In the genomic region with DNA sequence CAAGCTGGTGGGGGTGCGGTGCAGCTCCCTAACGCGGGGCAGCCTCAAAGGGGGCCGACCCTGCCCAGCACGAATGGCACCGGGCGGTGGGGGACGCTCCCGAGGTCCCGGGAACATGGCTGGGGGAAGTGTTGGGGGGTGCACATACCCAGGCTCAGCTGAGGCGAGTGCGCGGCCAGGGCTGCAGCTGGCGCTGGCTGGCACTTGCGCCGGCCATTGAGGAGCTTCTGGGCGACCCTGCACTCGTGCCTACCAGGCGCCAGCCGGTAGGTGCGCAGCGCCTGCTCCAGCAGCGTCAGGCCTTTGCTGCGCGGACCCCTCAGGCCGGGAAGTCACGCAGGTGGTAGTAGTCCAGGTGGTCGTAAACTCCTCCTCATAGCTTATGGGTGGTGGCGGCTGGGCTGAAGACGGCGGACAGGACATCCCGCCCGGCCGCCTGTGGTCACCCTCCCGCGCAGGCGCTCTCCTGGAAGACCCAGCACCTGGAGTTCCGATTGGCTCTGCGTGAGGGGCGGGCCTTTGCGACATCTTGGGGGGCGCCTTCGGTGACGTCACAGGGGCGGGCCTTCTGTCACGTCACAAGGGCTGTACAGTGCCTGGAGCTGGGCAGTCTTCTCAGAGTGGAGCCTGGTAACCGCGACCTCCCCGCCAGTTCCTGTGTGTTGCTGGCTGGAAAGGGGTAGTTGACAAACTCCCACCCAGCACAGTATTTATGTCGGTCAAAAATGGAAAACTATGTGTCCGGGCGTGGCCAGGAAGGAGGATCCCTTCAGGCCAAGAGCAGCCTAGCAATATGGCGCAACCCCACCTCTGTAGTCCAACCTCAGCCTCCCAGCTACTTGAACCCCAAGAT, we compare ENCODE assay signal across 8 cellular contexts.
DNase-seq lines count a peak whose midpoint lies in the region.
"Not testable (repeated sequence)": the region's sequence is repeated elsewhere in the genome, so short reads cannot be mapped to it uniquely, and the experiment has no call there.

No MANE protein-coding gene starts in this region.

- H3K27ac Mint-ChIP-seq in activated naive CD8-positive, alpha-beta T cell: peak overlapping the region; percentile 80

- DNase-seq in GF-D8 (lab: John Stamatoyannopoulos, UW) (peak; percentile 77), HAP-1 (ENCODE audit: low spot score in 2 of 2) (peak; percentile 8 to 25), M059J (ENCODE audit: low read depth) (peak; percentile 92), SKM-1 (lab: John Stamatoyannopoulos, UW; ENCODE audit: unreplicated experiment) (peak; percentile 56), glomerular endothelial cell (ENCODE audit: extremely low read depth, low read depth, low spot score) (peak; percentile 23), occipital lobe (lab: John Stamatoyannopoulos, UW) (peak; percentile 97), superior temporal gyrus (ENCODE audit: extremely low spot score) (peak; percentile 94)

- H3K4me3 Mint-ChIP-seq in activated naive CD8-positive, alpha-beta T cell: peak overlapping the region; percentile 86

- H3K4me1 Mint-ChIP-seq in activated naive CD8-positive, alpha-beta T cell (ENCODE audit: low read depth): not testable (repeated sequence)

- not testable (repeated sequence) for H3K9me3 ChIP-seq in HAP-1

- H3K27me3 ChIP-seq in HAP-1 (ENCODE audit: low read depth): not testable (repeated sequence)

- H3K27me3 Mint-ChIP-seq in activated naive CD8-positive, alpha-beta T cell: not testable (repeated sequence)

- not testable (repeated sequence) for H3K9me3 Mint-ChIP-seq in activated naive CD8-positive, alpha-beta T cell (ENCODE audit: low read depth)

- not testable (repeated sequence) for H3K36me3 ChIP-seq in HAP-1 (replicated peaks)

- in situ Hi-C loops in HAP-1 (cut with MboI; ENCODE audit: low sequenced_read_pairs): not testable (repeated sequence)

- H3K4me3 ChIP-seq in HAP-1: not testable (repeated sequence)

- not testable (repeated sequence) for H3K36me3 Mint-ChIP-seq in activated naive CD8-positive, alpha-beta T cell

- H3K4me1 ChIP-seq in HAP-1: not testable (repeated sequence)

Comparison
In these comparisons a context has a peak if more than half of its experiments do, and no peak if none do; other contexts are left out.
1. DNase-seq: peak in every context shown above with its lines; median percentile 97 in occipital lobe; 94 in superior temporal gyrus; 92 in M059J; 77 in GF-D8; 56 in SKM-1; 23 in glomerular endothelial cell; 16 in HAP-1.